ENCODE assay signal across 2 cellular contexts in genomic region chr17:8689916-8690315, GRCh38. TPM values are rescaled to one million over a fixed set of nuclear protein-coding genes. Genes with fewer than 3 reads are reported as not detected.
"Had no signal": no experiment of that assay in that cellular context is flagged by ENCODE, and none has a peak within 500 bp of the region (broad histone marks: within the 10 kb centered on the region; RNA-seq: fewer than 3 reads in every experiment).

No MANE protein-coding gene starts in this region.

RNA-seq across cellular contexts. Expression of gene CCDC42, which starts 54.7 kb away (rescaled TPM):
- total RNA-seq: activated B cell treated with CpG ODN at 0.5 μM for 24 hours, WTC11 had no signal
